In genomic region chr1:8891405-8891804, GRCh38 we compare ENCODE assay signal across 2 cellular contexts.
TF ChIP-seq lines count a peak whose summit lies in the region.

No MANE protein-coding gene starts in this region.

TF ChIP-seq in SK-N-SH, 30 proteins besides CTCF, POLR2A, EP300 and RAD21 (continued from another document):
- TF ChIP-seq USF1 (IDR thresholded peaks at IDR 0.05; ENCODE audit: borderline replicate concordance, low read depth) (no peak), MXI1 (IDR thresholded peaks at IDR 0.05; ENCODE audit: low read depth, low read length) (no peak), EZH2phosphoT487 (IDR thresholded peaks at IDR 0.05; ENCODE audit: borderline replicate concordance, low read depth) (no peak), FOSL2 (IDR thresholded peaks at IDR 0.05; ENCODE audit: borderline replicate concordance, low read depth) (no peak), GABPA (IDR thresholded peaks at IDR 0.05; ENCODE audit: low read depth) (no peak), POLR2AphosphoS5 (IDR thresholded peaks at IDR 0.05; ENCODE audit: low read depth, low read length) (no peak), JUND (IDR thresholded peaks at IDR 0.05) (no peak), MAX (IDR thresholded peaks at IDR 0.05; ENCODE audit: low read depth) (no peak), RFX5 (IDR thresholded peaks at IDR 0.05; ENCODE audit: low read length) (no peak), NFIC (IDR thresholded peaks at IDR 0.05; ENCODE audit: borderline replicate concordance) (no peak), REST (IDR thresholded peaks at IDR 0.05; ENCODE audit: low read depth, low read length) (no peak), PBX3 (IDR thresholded peaks at IDR 0.05) (no peak)

TF ChIP-seq in GM23338, 12 proteins besides CTCF, POLR2A, EP300 and RAD21 (continued from another document):
- TF ChIP-seq EZH2 (IDR thresholded peaks at IDR 0.05; ENCODE audit: low read depth, unreplicated experiment) (no peak), ZNF462 (CRISPR knock-in tag; IDR thresholded peaks at IDR 0.05) (no peak), NANOG (IDR thresholded peaks at IDR 0.05; ENCODE audit: borderline replicate concordance) (no peak), ZNF331 (CRISPR knock-in tag; IDR thresholded peaks at IDR 0.05; ENCODE audit: low read depth) (no peak), STAT1 (IDR thresholded peaks at IDR 0.05; ENCODE audit: unreplicated experiment) (no peak), REST (IDR thresholded peaks at IDR 0.05; ENCODE audit: unreplicated experiment) (no peak), JUNB (IDR thresholded peaks at IDR 0.05; ENCODE audit: unreplicated experiment) (no peak)
